ENCODE assay signal across 8 cellular contexts in the genomic region with DNA sequence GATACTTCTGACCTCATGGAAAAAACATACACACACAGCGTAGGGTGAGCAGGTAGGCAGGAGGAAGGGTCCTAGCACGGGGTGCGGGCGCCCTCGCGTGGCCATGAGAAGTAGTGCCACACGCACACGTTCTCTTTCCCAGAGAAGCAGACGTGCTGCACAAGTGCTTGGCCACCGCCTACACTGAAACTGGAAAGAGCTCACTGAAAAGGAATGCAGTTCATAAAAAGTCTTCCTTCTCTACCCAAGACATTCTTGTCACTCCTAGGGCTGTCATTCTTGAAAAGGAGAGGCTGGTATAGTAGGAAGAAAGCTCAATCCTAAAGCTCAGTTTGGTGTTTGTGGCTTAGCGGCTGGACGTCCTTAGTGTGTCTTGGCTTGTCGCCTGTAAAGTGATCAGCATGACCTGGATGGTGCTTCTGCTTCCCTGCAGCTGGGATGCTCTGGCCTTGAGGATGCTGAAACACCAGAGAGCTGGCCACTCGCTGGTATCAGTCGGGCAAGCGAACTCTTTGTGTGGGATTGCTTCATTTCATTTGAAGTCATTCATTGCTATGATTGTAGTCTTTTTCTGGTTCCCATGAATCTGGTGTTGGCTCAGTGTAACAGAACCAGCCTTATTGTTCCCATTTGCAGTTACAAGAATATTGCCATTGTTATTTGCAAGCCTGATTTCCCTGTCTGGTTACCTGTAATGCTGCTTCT.
DNase-seq lines count a peak whose midpoint lies in the region; ATAC-seq and TF ChIP-seq lines count a peak whose summit lies in the region.

No MANE protein-coding gene starts in this region.

- no peaks in the 10 kb centered on the region for H4K20me1 ChIP-seq in PC-3 (ENCODE audit: low read length)

- H3K27me3 ChIP-seq in PC-3 (ENCODE audit: low read length) (peaks cover 53% of the 10 kb centered on the region), brain microvascular endothelial cell (replicated peaks) (no peaks in the 10 kb centered on the region)

- no peak overlapping the region; the same call in 1 of the 2 replicates for H2AFZ ChIP-seq in PC-3 (ENCODE audit: low read length)

- H3K36me3 ChIP-seq in PC-3 (ENCODE audit: low read depth, low read length) (no peaks in the 10 kb centered on the region), brain microvascular endothelial cell (replicated peaks) (no peaks in the 10 kb centered on the region)

- ATAC-seq in GM19468 (IDR thresholded peaks at IDR 0.05; ENCODE audit: extremely low read depth, unreplicated experiment), result peak; percentile 61
- peak; percentile 72 for ATAC-seq in HG03469 (IDR thresholded peaks at IDR 0.05; ENCODE audit: unreplicated experiment)
- peak; percentile 95 for ATAC-seq in PC-3

- H3K27ac ChIP-seq in PC-3 (ENCODE audit: low read length) (no peak overlapping the region), brain microvascular endothelial cell (no peak overlapping the region)

- H3K9me3 ChIP-seq in PC-3 (ENCODE audit: low read length), result no peaks in the 10 kb centered on the region

- CTCF ChIA-PET in PC-3 (lab: Charles Lee), result interaction anchor here (0.6 to 1.2 kb wide), 5 partner anchors 21 to 652 kb away, joined by 3 to 11 read pairs (median 3); no protein-coding TSS in a partner anchor

- H3K4me2 ChIP-seq in PC-3 (ENCODE audit: low read length), result no peak overlapping the region

- H3K4me3 ChIP-seq in PC-3 (ENCODE audit: low read length) (no peak overlapping the region), brain microvascular endothelial cell (ENCODE audit: low read depth, low read length) (no peak overlapping the region)

- no peaks in the 10 kb centered on the region for H3K4me1 ChIP-seq in PC-3 (ENCODE audit: insufficient read depth, low read length)

- H3K79me2 ChIP-seq in PC-3 (ENCODE audit: low read length), result no peaks in the 10 kb centered on the region

- POLR2A ChIA-PET in PC-3 (lab: Charles Lee; ENCODE audit: unreplicated experiment), result no interaction called here

- no peak overlapping the region for H3K9ac ChIP-seq in PC-3 (ENCODE audit: low read length)

- no peaks in the 10 kb centered on the region for H3F3A ChIP-seq in PC-3 (ENCODE audit: low read length, unreplicated experiment)

- H3K9me2 ChIP-seq in PC-3 (replicated peaks; ENCODE audit: low read length), result no peaks in the 10 kb centered on the region

- BruUV-seq in PC-3 (replicated peaks; lab: Mats Ljungman, UMichigan), result no TSS peak

- TF ChIP-seq CTCF in PC-3 (conservative IDR thresholded peaks at IDR 0.05; ENCODE audit: low read depth, low read length) (peak; percentile 96), brain microvascular endothelial cell (IDR thresholded peaks at IDR 0.05; ENCODE audit: low read depth, low read length, missing control alignments) (peak; percentile 99)

- in situ Hi-C loops in brain microvascular endothelial cell (cut with HindIII; ENCODE audit: low pct_ligation_motif_present, low sequenced_read_pairs), result loop anchor here (25.0 kb wide), 1 partner anchor 612 kb away; no protein-coding TSS in a partner anchor

- intact Hi-C loops in PC-3 (cut with micrococcal nuclease), result loop anchor here (1.0 to 5.0 kb wide), 3 partner anchors 267 to 751 kb away; no protein-coding TSS in a partner anchor

- DNase-seq in NCI-H1436 (lab: John Stamatoyannopoulos, UW), result peak; percentile 22
- DNase-seq in NCI-H1436 treated with DMSO at 0.1 percent for 48 hours (lab: John Stamatoyannopoulos, UW), result no peak
- DNase-seq in PC-3, result peak; percentile 79
- peak; percentile 86 for DNase-seq in brain microvascular endothelial cell
- peak; percentile 84 for DNase-seq in iris pigment epithelial cell (ENCODE audit: low read depth)
- DNase-seq in stimulated activated CD4-positive, alpha-beta T cell treated with anti-CD3 and anti-CD28 coated beads, Interleukin-2, amount 100 ng/mL, for 48 hours, result peak; percentile 45 to 59
